ENCODE assay signal across 9 cellular contexts in genomic region chr10:30219977-30220751, GRCh38.
DNase-seq lines count a peak whose midpoint lies in the region; ATAC-seq and TF ChIP-seq lines count a peak whose summit lies in the region.
"Had no signal": no experiment of that assay in that cellular context is flagged by ENCODE, and none has a peak within 500 bp of the region (broad histone marks: within the 10 kb centered on the region; RNA-seq: fewer than 3 reads in every experiment).

No MANE protein-coding gene starts in this region.

- H3K4me3 ChIP-seq in A673 (ENCODE audit: low read depth, low read length, poor library complexity, severe bottlenecking) (no peak overlapping the region), right lobe of liver (peak overlapping the region in 1 of 3 donors; percentile 0)

- H3K9me3 Mint-ChIP-seq in activated naive CD8-positive, alpha-beta T cell treated with anti-CD3 and anti-CD28 coated beads for 36 hours: no peaks in the 10 kb centered on the region
- H3K9me3 Mint-ChIP-seq in effector memory CD8-positive, alpha-beta T cell: no peaks in the 10 kb centered on the region

- ATAC-seq in right lobe of liver (peak; percentile 65 to 82 (median 72)), GM21390 (IDR thresholded peaks at IDR 0.05; ENCODE audit: unreplicated experiment) (no peak), GM18520 (IDR thresholded peaks at IDR 0.05; ENCODE audit: unreplicated experiment) (no peak), GM21423 (IDR thresholded peaks at IDR 0.05; ENCODE audit: unreplicated experiment) (no peak)
- ATAC-seq in effector memory CD8-positive, alpha-beta T cell (replicated peaks): no peak

- no peak overlapping the region for H3K27ac Mint-ChIP-seq in activated naive CD8-positive, alpha-beta T cell treated with anti-CD3 and anti-CD28 coated beads for 36 hours
- no peak overlapping the region for H3K27ac Mint-ChIP-seq in effector memory CD8-positive, alpha-beta T cell

- peak overlapping the region; percentile 15 for H3K4me3 Mint-ChIP-seq in activated naive CD8-positive, alpha-beta T cell treated with anti-CD3 and anti-CD28 coated beads for 36 hours
- peak overlapping the region in 1 of 2 donors; percentile 29 for H3K4me3 Mint-ChIP-seq in effector memory CD8-positive, alpha-beta T cell

- peaks cover 41% of the 10 kb centered on the region for H3K27me3 Mint-ChIP-seq in activated naive CD8-positive, alpha-beta T cell treated with anti-CD3 and anti-CD28 coated beads for 36 hours
- peaks cover 40 to 62% of the 10 kb centered on the region in 2 donors for H3K27me3 Mint-ChIP-seq in effector memory CD8-positive, alpha-beta T cell

- POLR2A ChIA-PET in A673 (lab: Charles Lee; ENCODE audit: low non-redundant PET) (no interaction called here), HEK293T (lab: Yijun Ruan, JAX) (no interaction called here)

- CTCF ChIA-PET in A673 (lab: Charles Lee) (no interaction called here), HEK293T (lab: Yijun Ruan, JAX) (interaction anchor here (0.6 to 1.0 kb wide), 2 partner anchors 19 to 128 kb away, joined by 3 read pairs; no protein-coding TSS in a partner anchor)

- no peak for TF ChIP-seq POLR2A in right lobe of liver (IDR thresholded peaks at IDR 0.05)

- BruUV-seq in A673 (replicated peaks; lab: Mats Ljungman, UMichigan): no TSS peak

- WGBS in right lobe of liver (ENCODE audit: insufficient coverage, low coverage, low lambda C conversion rate, missing lambda C conversion rate): 8% methylated on average over 17 of the region's 17 CpGs

- TF ChIP-seq CTCF in A673 (conservative IDR thresholded peaks at IDR 0.05; ENCODE audit: low read depth, low read length) (no peak), right lobe of liver (IDR thresholded peaks at IDR 0.05) (no peak)

- intact Hi-C loops in A673 (cut with micrococcal nuclease; ENCODE audit: unreplicated experiment) (no loop called here), right lobe of liver (cut with DNase I) (no loop called here)

- H3K4me1 ChIP-seq in A673 (ENCODE audit: insufficient read depth, low read length, poor library complexity, severe bottlenecking): peaks cover 30% of the 10 kb centered on the region
- peaks cover 0 to 3% (median 0%) of the 10 kb centered on the region in 4 donors for H3K4me1 ChIP-seq in right lobe of liver

- H3K9me3 ChIP-seq in A673 (ENCODE audit: low read depth, low read length, poor library complexity, severe bottlenecking) (no peaks in the 10 kb centered on the region), right lobe of liver (no peaks in the 10 kb centered on the region)

- no peaks in the 10 kb centered on the region for H3K36me3 Mint-ChIP-seq in activated naive CD8-positive, alpha-beta T cell treated with anti-CD3 and anti-CD28 coated beads for 36 hours
- no peaks in the 10 kb centered on the region for H3K36me3 Mint-ChIP-seq in effector memory CD8-positive, alpha-beta T cell (ENCODE audit: insufficient read depth)

- DNase-seq in A673 (ENCODE audit: low spot score) (peak; percentile 56), HEK293T (ENCODE audit: extremely low spot score) (no peak), right lobe of liver (peak in 1 of 3 donors; percentile 21)
- no peak for DNase-seq in activated naive CD8-positive, alpha-beta T cell treated with anti-CD3 and anti-CD28 coated beads for 36 hours
- no peak for DNase-seq in effector memory CD8-positive, alpha-beta T cell
- DNase-seq: NCI-H1694 treated with DMSO at 0.1 percent for 48 hours had no signal

- H3K36me3 ChIP-seq in A673 (ENCODE audit: insufficient read depth, low read length, poor library complexity, severe bottlenecking) (no peaks in the 10 kb centered on the region), right lobe of liver (no peaks in the 10 kb centered on the region)

- H3K27me3 ChIP-seq in A673 (replicated peaks; ENCODE audit: insufficient read depth, low read depth, low read length, poor library complexity): no peaks in the 10 kb centered on the region
- H3K27me3 ChIP-seq in right lobe of liver: no peaks in the 10 kb centered on the region

- H3K4me1 Mint-ChIP-seq in activated naive CD8-positive, alpha-beta T cell treated with anti-CD3 and anti-CD28 coated beads for 36 hours: peaks cover 12% of the 10 kb centered on the region
- H3K4me1 Mint-ChIP-seq in effector memory CD8-positive, alpha-beta T cell (ENCODE audit: low read depth in 2 of 2): peaks cover 0 to 9% of the 10 kb centered on the region in 2 donors

- peak overlapping the region; percentile 20 for H3K27ac ChIP-seq in A673 (ENCODE audit: low read depth, low read length, poor library complexity, severe bottlenecking)
- H3K27ac ChIP-seq in right lobe of liver: peak overlapping the region in 1 of 3 donors; percentile 0

TF ChIP-seq in HEK293T, 16 proteins besides CTCF, POLR2A, EP300 and RAD21:
- TF ChIP-seq ELF4 (IDR thresholded peaks at IDR 0.05) (no peak), PKNOX1 (IDR thresholded peaks at IDR 0.05) (peak; percentile 58; the same call in 1 of the 2 replicates)
TF ChIP-seq in HEK293T: peak in this region for 1.

Comparison
In these comparisons a context has a peak if more than half of its experiments do, and no peak if none do; other contexts are left out.
1. ATAC-seq: peak in right lobe of liver (4 of 4); none in GM21390 (single experiment), GM18520 (single experiment), GM21423 (single experiment) and effector memory CD8-positive, alpha-beta T cell (single experiment).